In genomic region chr21:44437371-44437695, GRCh38 we compare ENCODE assay signal across 25 cellular contexts.
"Had no signal": no experiment of that assay in that cellular context is flagged by ENCODE, and none has a peak within 500 bp of the region (broad histone marks: within the 10 kb centered on the region; RNA-seq: fewer than 3 reads in every experiment).

No MANE protein-coding gene starts in this region.

- FAIRE-seq: RCC 7860, TTC549 had no signal

- H3K36me3 ChIP-seq: breast epithelium had no signal

- H3K4me1 ChIP-seq: breast epithelium had no signal

- DNase-seq: activated B cell treated with CpG ODN at 0.5 μM for 24 hours; activated CD4-positive, alpha-beta T cell treated with anti-CD3 and anti-CD28 coated beads for 1 hour; activated CD4-positive, alpha-beta T cell treated with anti-CD3 and anti-CD28 coated beads, Interleukin-2, amount 10 ng/mL, durations not matched to agents 24 days and 14 days; activated CD4-positive, alpha-beta T cell treated with anti-CD3 and anti-CD28 coated beads, Interleukin-2, amount 50 U/mL, for 48 hours; activated CD8-positive, alpha-beta memory T cell treated with anti-CD3 and anti-CD28 coated beads, Interleukin-2, amount 10 ng/mL, durations not matched to agents 7 days and 5 days; activated gamma-delta T cell treated with Interleukin-2 at 50 U/mL for 16 hours; activated naive CD4-positive, alpha-beta T cell treated with anti-CD3 and anti-CD28 coated beads, Interleukin-2, amount 10 ng/mL, durations not matched to agents 7 days and 5 days; activated naive CD8-positive, alpha-beta T cell treated with anti-CD3 and anti-CD28 coated beads for 36 hours; activated T-cell treated with anti-CD3 and anti-CD28 coated beads for 4 hours; activated T-cell treated with anti-CD3 and anti-CD28 coated beads, Interleukin-2, amount 50 U/mL, for 48 hours; anterior cingulate cortex; MM.1S; NCI-H1105; NCI-H1436; NCI-H1694 treated with DMSO at 0.1 percent for 48 hours; NCI-H2029 treated with DMSO at 0.1 percent for 48 hours; NCI-H510A treated with DMSO at 0.1 percent for 48 hours; NCI-H69; SIG-M5; T-helper 17 cell; T1000 had no signal

- H3K27ac ChIP-seq: breast epithelium had no signal

- ATAC-seq: activated CD8-positive, alpha-beta memory T cell treated with anti-CD3 and anti-CD28 coated beads, Interleukin-2, amount 10 ng/mL, durations not matched to agents 7 days and 5 days; activated T-helper 17 cell treated with anti-CD3 and anti-CD28 coated beads, Interleukin-2, amount 50 U/mL, for 72 hours; T-helper 17 cell had no signal

- H3K4me3 ChIP-seq: breast epithelium had no signal

- H3K9me3 ChIP-seq: breast epithelium had no signal
